In genomic region chr12:27780612-27781408, GRCh38 we compare ENCODE assay signal across 8 cellular contexts. TPM values are rescaled to one million over a fixed set of nuclear protein-coding genes. Genes with fewer than 3 reads are reported as not detected.
A peak's percentile ranks its signal among the peaks of the same experiment; 100 is the strongest.
DNase-seq lines count a peak whose midpoint lies in the region; ATAC-seq and TF ChIP-seq lines count a peak whose summit lies in the region.

No MANE protein-coding gene starts in this region.

- peak overlapping the region; percentile 42 for H3K27ac ChIP-seq in OCI-LY1 (ENCODE audit: low read depth, low read length, poor library complexity, severe bottlenecking)
- H3K27ac ChIP-seq in skeletal muscle tissue (ENCODE audit: low read depth, low read length), result peak overlapping the region; percentile 37

- H4K20me1 ChIP-seq in OCI-LY1 (ENCODE audit: insufficient read depth, low read length), result no peaks in the 10 kb centered on the region

- peaks cover 3% of the 10 kb centered on the region for H3K36me3 ChIP-seq in BE2C
- peaks cover 20% of the 10 kb centered on the region; the same call in 1 of the 2 replicates for H3K36me3 ChIP-seq in OCI-LY1 (ENCODE audit: insufficient read depth, low read length)
- H3K36me3 ChIP-seq in adipocyte (ENCODE audit: control insufficient read depth, insufficient read depth, low read length, severe bottlenecking), result peaks cover 5% of the 10 kb centered on the region
- H3K36me3 ChIP-seq in skeletal muscle tissue (ENCODE audit: control insufficient read depth in 3 of 3, insufficient read depth in 3 of 3, low read length in 3 of 3), result peaks cover 0 to 3% (median 0%) of the 10 kb centered on the region in 3 donors

- H3K4me3 ChIP-seq in BE2C (ENCODE audit: low read depth, low read length) (peak overlapping the region; percentile 88), OCI-LY1 (ENCODE audit: low read depth, low read length, poor library complexity, severe bottlenecking) (peak overlapping the region; percentile 72), adipocyte (ENCODE audit: low read length) (peak overlapping the region; percentile 85), iPS-11a (ENCODE audit: low read depth, low read length) (peak overlapping the region; percentile 85), skeletal muscle tissue (ENCODE audit: low read length in 3 of 3) (peak overlapping the region; percentile 85 to 90 (median 88))

- peaks cover 5% of the 10 kb centered on the region for H3K4me1 ChIP-seq in BE2C
- H3K4me1 ChIP-seq in OCI-LY1 (ENCODE audit: insufficient read depth, low read length, severe bottlenecking), result peaks cover 28% of the 10 kb centered on the region
- H3K4me1 ChIP-seq in adipocyte (ENCODE audit: control insufficient read depth, insufficient read depth, low read length), result peaks cover 25% of the 10 kb centered on the region
- peaks cover 12 to 19% (median 19%) of the 10 kb centered on the region in 3 donors for H3K4me1 ChIP-seq in skeletal muscle tissue (ENCODE audit: control insufficient read depth in 3 of 3, insufficient read depth in 3 of 3, low read length in 3 of 3)

- H3K9me3 ChIP-seq in BE2C (no peaks in the 10 kb centered on the region), OCI-LY1 (ENCODE audit: low read length) (no peaks in the 10 kb centered on the region), adipocyte (ENCODE audit: control insufficient read depth, low read length) (no peaks in the 10 kb centered on the region), skeletal muscle tissue (ENCODE audit: control insufficient read depth in 3 of 3, low read length in 3 of 3) (no peaks in the 10 kb centered on the region)

- no peaks in the 10 kb centered on the region for H3F3A ChIP-seq in OCI-LY1 (ENCODE audit: insufficient read depth, low read length)

- H3K9ac ChIP-seq in OCI-LY1 (ENCODE audit: low read length) (peak overlapping the region; percentile 91), adipocyte (ENCODE audit: low read length) (peak overlapping the region; percentile 89), skeletal muscle tissue (ENCODE audit: low read depth in 1 of 3, low read length in 3 of 3) (peak overlapping the region; percentile 69 to 89 (median 85))

- DNase-seq in BE2C (peak; percentile 32), adipocyte (ENCODE audit: low read depth) (peak; percentile 55), T1000 (lab: John Stamatoyannopoulos, UW) (no peak)

- ATAC-seq in GM18909 (IDR thresholded peaks at IDR 0.05; ENCODE audit: poor library complexity, unreplicated experiment), result peak; percentile 38
- ATAC-seq in HG03108 (IDR thresholded peaks at IDR 0.05; ENCODE audit: unreplicated experiment), result peak; percentile 25

- H3K27me3 ChIP-seq in BE2C, result no peaks in the 10 kb centered on the region
- no peaks in the 10 kb centered on the region for H3K27me3 ChIP-seq in OCI-LY1 (ENCODE audit: insufficient read depth, low read length)
- H3K27me3 ChIP-seq in adipocyte (replicated peaks; ENCODE audit: control insufficient read depth, insufficient read depth, low read length), result no peaks in the 10 kb centered on the region
- no peaks in the 10 kb centered on the region for H3K27me3 ChIP-seq in skeletal muscle tissue (ENCODE audit: control insufficient read depth in 3 of 3, insufficient read depth in 3 of 3, low read length in 3 of 3)

- no peak for TF ChIP-seq CTCF in BE2C (IDR thresholded peaks at IDR 0.05; ENCODE audit: low read depth, low read length)
- TF ChIP-seq CTCF in OCI-LY1 (IDR thresholded peaks at IDR 0.05; ENCODE audit: low read length), result no peak

- H3K4me2 ChIP-seq in OCI-LY1 (ENCODE audit: low read length), result peak overlapping the region; percentile 97

- H3K79me2 ChIP-seq in OCI-LY1 (ENCODE audit: insufficient read depth, low read length), result peaks cover 32% of the 10 kb centered on the region

- H2AFZ ChIP-seq in OCI-LY1 (ENCODE audit: low read length), result no peak overlapping the region

- no peaks in the 10 kb centered on the region for H3K9me2 ChIP-seq in OCI-LY1 (ENCODE audit: low read depth, low read length)

RNA-seq across cellular contexts. Expression of gene MANSC4, which starts 0.8 kb away (rescaled TPM):
- not detected for polyA plus RNA-seq in BE2C (2012; ENCODE audit: insufficient read depth, insufficient read length, low read depth)
- not detected for total RNA-seq in skeletal muscle tissue

RNA-seq across cellular contexts. Expression of gene KLHL42, which starts 0.8 kb away (rescaled TPM):
- 29.9 TPM for polyA plus RNA-seq in BE2C (2012; ENCODE audit: insufficient read depth, insufficient read length, low read depth)
- total RNA-seq in skeletal muscle tissue, result 13.6 TPM
